1 cellular context compared by ENCODE assay signal in genomic region chr3:36992806-36993325, GRCh38.
TF ChIP-seq lines count a peak whose summit lies in the region.

EPM2AIP1 (minus strand) TSS chr3:36993131; CDS start chr3:36993077, 54 bp downstream.

TF ChIP-seq in SK-N-SH, 30 proteins besides CTCF, POLR2A, EP300 and RAD21 (continued from another document):
- TF ChIP-seq ZBTB33 (IDR thresholded peaks at IDR 0.05; ENCODE audit: borderline replicate concordance, low read depth) (no peak), GATA2 (CRISPR knock-in tag; IDR thresholded peaks at IDR 0.05) (no peak), IRF3 (IDR thresholded peaks at IDR 0.05; ENCODE audit: low read depth, low read length) (no peak), RFX5 (IDR thresholded peaks at IDR 0.05; ENCODE audit: low read length) (peak; percentile 84), SIN3A (IDR thresholded peaks at IDR 0.05; ENCODE audit: borderline replicate concordance, low read depth, low read length) (0 out of 2 replicates have a peak, but pooled peaks have one; percentile 17), YY1 (IDR thresholded peaks at IDR 0.05; ENCODE audit: low read depth) (peak; percentile 61; the same call in 1 of the 2 replicates), REST (IDR thresholded peaks at IDR 0.05; ENCODE audit: low read depth, low read length) (peak; percentile 10; the same call in 1 of the 2 replicates)
